In the genomic region with DNA sequence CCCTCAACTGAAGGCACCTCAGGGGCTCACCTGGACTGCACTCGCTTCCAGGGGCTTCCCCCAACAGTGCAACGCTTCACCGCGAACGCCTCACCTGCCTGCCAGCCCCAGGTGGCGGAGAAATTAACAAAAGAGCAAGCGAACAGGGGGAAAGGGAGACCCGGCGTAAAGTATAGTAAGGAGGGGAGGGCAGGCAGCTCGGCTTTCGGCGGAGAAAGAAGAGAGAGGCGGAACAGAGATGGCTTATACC, we compare ENCODE assay signal across 9 cellular contexts. TPM values are rescaled to one million over a fixed set of nuclear protein-coding genes. Genes with fewer than 3 reads are reported as not detected.
DNase-seq lines count a peak whose midpoint lies in the region; ATAC-seq and TF ChIP-seq lines count a peak whose summit lies in the region.
"Had no signal": no experiment of that assay in that cellular context is flagged by ENCODE, and none has a peak within 500 bp of the region (broad histone marks: within the 10 kb centered on the region; RNA-seq: fewer than 3 reads in every experiment).

No MANE protein-coding gene starts in this region.

- TF ChIP-seq EP300 in SK-N-SH (IDR thresholded peaks at IDR 0.05; ENCODE audit: borderline replicate concordance in 1 of 2, low read depth in 1 of 2, low read length in 1 of 2), result no peak

- POLR2A ChIA-PET in SK-N-SH (lab: Yijun Ruan, JAX), result no interaction called here

- TF ChIP-seq RAD21 in SK-N-SH (IDR thresholded peaks at IDR 0.05; ENCODE audit: low read length), result no peak

- intact Hi-C loops in body of pancreas (cut with DNase I) (no loop called here), vagina (cut with DNase I) (loop anchor here (5.0 kb wide), 1 partner anchor 125 kb away; no protein-coding TSS in a partner anchor)

- H3K4ac ChIP-seq in mesenchymal stem cell (ENCODE audit: low read depth in 1 of 2, low read length in 2 of 2), result peak overlapping the region; percentile 17 to 81

- H3K9me3 ChIP-seq in SK-N-SH, result no peaks in the 10 kb centered on the region
- H3K9me3 ChIP-seq in body of pancreas, result no peaks in the 10 kb centered on the region
- H3K9me3 ChIP-seq in mesenchymal stem cell (ENCODE audit: control insufficient read depth, low read length), result no peaks in the 10 kb centered on the region
- H3K9me3 ChIP-seq in vagina, result no peaks in the 10 kb centered on the region

- TF ChIP-seq POLR2A in body of pancreas (IDR thresholded peaks at IDR 0.05) (peak in 2 of 3 donors; percentile 34 to 42), vagina (IDR thresholded peaks at IDR 0.05) (no peak)

- H3K4me1 ChIP-seq in SK-N-SH (ENCODE audit: control insufficient read depth in 1 of 2, insufficient read depth in 2 of 2, low read depth in 1 of 2, low read length in 1 of 2), result peaks cover 7 to 15% of the 10 kb centered on the region in 2 experiments; a peak in 3 of 4 replicates
- peaks cover 16% of the 10 kb centered on the region for H3K4me1 ChIP-seq in body of pancreas
- H3K4me1 ChIP-seq in mesenchymal stem cell (ENCODE audit: control insufficient read depth, insufficient read depth, low read depth, low read length), result peaks cover 5% of the 10 kb centered on the region
- peaks cover 19% of the 10 kb centered on the region for H3K4me1 ChIP-seq in vagina

- H3K9ac ChIP-seq in SK-N-SH (peak overlapping the region; percentile 92), mesenchymal stem cell (ENCODE audit: low read length) (peak overlapping the region; percentile 89)

- H3K4me2 ChIP-seq in SK-N-SH (peak overlapping the region; percentile 84), mesenchymal stem cell (ENCODE audit: low read length, poor library complexity, severe bottlenecking) (peak overlapping the region; percentile 82)

- H3F3A ChIP-seq in SK-N-SH (replicated peaks; ENCODE audit: insufficient read depth), result no peaks in the 10 kb centered on the region

- TF ChIP-seq CTCF in SK-N-SH (IDR thresholded peaks at IDR 0.05) (no peak), body of pancreas (IDR thresholded peaks at IDR 0.05) (no peak), vagina (IDR thresholded peaks at IDR 0.05) (no peak)

- H4K8ac ChIP-seq in mesenchymal stem cell (ENCODE audit: low read length), result no peak overlapping the region

- H2BK15ac ChIP-seq in mesenchymal stem cell (ENCODE audit: low read depth, poor library complexity, severe bottlenecking), result peak overlapping the region; percentile 95

- H3K27me3 ChIP-seq in SK-N-SH (ENCODE audit: insufficient read depth) (no peaks in the 10 kb centered on the region), body of pancreas (no peaks in the 10 kb centered on the region), mesenchymal stem cell (ENCODE audit: control insufficient read depth in 1 of 2, insufficient read depth in 1 of 2, low read length in 2 of 2) (peaks cover 0 to 6% of the 10 kb centered on the region in 2 experiments), vagina (no peaks in the 10 kb centered on the region)

- H3K9me2 ChIP-seq in SK-N-SH, result no peaks in the 10 kb centered on the region

- DNase-seq in SK-N-SH (no peak), body of pancreas (peak in 1 of 4 donors; percentile 32), mesenchymal stem cell (no peak), vagina (ENCODE audit: extremely low spot score in 2 of 2) (no peak), SKM-1 (lab: John Stamatoyannopoulos, UW; ENCODE audit: unreplicated experiment) (no peak)
- no peak for DNase-seq in Jurkat, Clone E6-1 (ENCODE audit: low read depth, low spot score)

- H2BK12ac ChIP-seq in mesenchymal stem cell (ENCODE audit: low read length in 2 of 2), result peak overlapping the region; percentile 61 to 75

- peaks cover 52% of the 10 kb centered on the region for H3K79me2 ChIP-seq in SK-N-SH (ENCODE audit: insufficient read depth)

- H3K14ac ChIP-seq in mesenchymal stem cell (ENCODE audit: low read length in 2 of 2), result peak overlapping the region in 1 of 2 experiments; percentile 6

- H2AFZ ChIP-seq in SK-N-SH (ENCODE audit: low read depth) (peak overlapping the region; percentile 60), mesenchymal stem cell (ENCODE audit: low read depth, low read length) (peak overlapping the region; percentile 67)

- H3K23ac ChIP-seq in mesenchymal stem cell (ENCODE audit: low read length in 2 of 2), result peak overlapping the region in 1 of 2 experiments; percentile 16

- H3K18ac ChIP-seq in mesenchymal stem cell (ENCODE audit: low read depth in 1 of 2, low read length in 2 of 2), result peak overlapping the region; percentile 73 to 79

- WGBS in SK-N-SH (ENCODE audit: low lambda C conversion rate), result 1% methylated on average over 13 of the region's 13 CpGs
- WGBS in body of pancreas, 2 donors, result 0% methylated on average over 7 to 13 of the region's 13 CpGs
- 0% methylated on average over 8 of the region's 13 CpGs for WGBS in mesenchymal stem cell

- peak overlapping the region; percentile 85 to 95 for H3K27ac ChIP-seq in SK-N-SH (ENCODE audit: low read depth in 2 of 2, low read length in 1 of 2)
- peak overlapping the region; percentile 9 to 94 (median 85) for H3K27ac ChIP-seq in body of pancreas
- peak overlapping the region; percentile 94 for H3K27ac ChIP-seq in mesenchymal stem cell (ENCODE audit: low read length, poor library complexity, severe bottlenecking)
- H3K27ac ChIP-seq in vagina, result peak overlapping the region; percentile 91
- H3K27ac ChIP-seq: C4-2B had no signal

- H2AK5ac ChIP-seq in mesenchymal stem cell (ENCODE audit: low read length, severe bottlenecking), result no peak overlapping the region

- H2BK5ac ChIP-seq in mesenchymal stem cell (ENCODE audit: low read depth, low read length, poor library complexity, severe bottlenecking), result no peak overlapping the region

- H3K4me3 ChIP-seq in SK-N-SH (ENCODE audit: low read depth in 2 of 2, low read length in 1 of 2) (peak overlapping the region; percentile 91 to 98), body of pancreas (peak overlapping the region; percentile 80 to 91), mesenchymal stem cell (ENCODE audit: insufficient read depth in 1 of 2, low read depth in 1 of 2, low read length in 2 of 2) (peak overlapping the region; percentile 70 to 98), vagina (peak overlapping the region; percentile 61 to 81)
- peak overlapping the region; percentile 87 for H3K4me3 ChIP-seq in Jurkat, Clone E6-1 (ENCODE audit: low read length)

- ATAC-seq in SK-N-SH treated with all-trans-retinoic acid at 6 μM for 48 hours (no peak), body of pancreas (no peak), GM19463 (IDR thresholded peaks at IDR 0.05; ENCODE audit: unreplicated experiment) (no peak)

- peaks cover 4% of the 10 kb centered on the region for H3K79me1 ChIP-seq in mesenchymal stem cell (replicated peaks; ENCODE audit: low read length, poor library complexity, severe bottlenecking)

- peak overlapping the region; percentile 34 for H4K91ac ChIP-seq in mesenchymal stem cell (ENCODE audit: low read length)

- H3K36me3 ChIP-seq in SK-N-SH (replicated peaks in 1 of 2; ENCODE audit: control insufficient read depth in 1 of 2, insufficient read depth in 2 of 2, low read length in 1 of 2) (no peaks in the 10 kb centered on the region), body of pancreas (replicated peaks in 1 of 2; ENCODE audit: insufficient read depth in 1 of 2, low read depth in 2 of 2) (no peaks in the 10 kb centered on the region), mesenchymal stem cell (ENCODE audit: control insufficient read depth in 1 of 2, insufficient read depth in 2 of 2, low read depth in 1 of 2, low read length in 2 of 2) (no peaks in the 10 kb centered on the region), vagina (no peaks in the 10 kb centered on the region)

- H2BK120ac ChIP-seq in mesenchymal stem cell (ENCODE audit: low read depth, low read length), result peak overlapping the region; percentile 89

- CTCF ChIA-PET in SK-N-SH (lab: Yijun Ruan, JAX), result interaction anchor here (1.4 to 2.1 kb wide), 4 partner anchors 12 to 105 kb away, joined by 5 to 10 read pairs (median 7); no protein-coding TSS in a partner anchor

- H4K20me1 ChIP-seq in SK-N-SH (ENCODE audit: insufficient read depth), result peaks cover 10% of the 10 kb centered on the region

TF ChIP-seq in SK-N-SH, 30 proteins besides CTCF, POLR2A, EP300 and RAD21 (continues in another document):
- TF ChIP-seq NFIC (IDR thresholded peaks at IDR 0.05; ENCODE audit: borderline replicate concordance) (no peak), FOSL2 (IDR thresholded peaks at IDR 0.05; ENCODE audit: borderline replicate concordance, low read depth) (no peak), RFX5 (IDR thresholded peaks at IDR 0.05; ENCODE audit: low read length) (no peak)
- TF ChIP-seq, protein P1, sequence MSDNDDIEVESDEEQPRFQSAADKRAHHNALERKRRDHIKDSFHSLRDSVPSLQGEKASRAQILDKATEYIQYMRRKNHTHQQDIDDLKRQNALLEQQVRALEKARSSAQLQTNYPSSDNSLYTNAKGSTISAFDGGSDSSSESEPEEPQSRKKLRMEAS (IDR thresholded peaks at IDR 0.05; ENCODE audit: low read depth), result no peak

TF ChIP-seq in SK-N-SH treated with all-trans-retinoic acid at 6 μM for 48 hours, 23 proteins besides CTCF, POLR2A, EP300 and RAD21 (continues in another document):
- no peak for TF ChIP-seq SNAI2 (CRISPR knock-in tag; IDR thresholded peaks at IDR 0.05)

RNA-seq across cellular contexts. Expression of a gene that starts 0.5 kb away (rescaled TPM):
- 12.7 and 15.4 TPM in 2 replicates for polyA plus RNA-seq in SK-N-SH (2012; rRNA removed)
- 13.3 and 14.3 TPM in 2 replicates for polyA plus RNA-seq in SK-N-SH (2012; cell fraction: cytosol; rRNA removed)
- 13.3 and 15.1 TPM in 2 replicates for polyA plus RNA-seq in SK-N-SH (2012; cell fraction: nucleus; rRNA removed)
- polyA plus RNA-seq in Jurkat, Clone E6-1 (2012; ENCODE audit: insufficient read depth, insufficient read length), result 2.1 TPM
- total RNA-seq in body of pancreas (1 to 10 TPM in 1 of 2 donors, under 1 TPM in 1; 0.66 to 1.8 TPM), vagina (5.6 TPM)
- 4.7 TPM for polyA plus RNA-seq in mesenchymal stem cell (2013, experiment 1 of 2)
- 4.6 TPM for polyA plus RNA-seq in mesenchymal stem cell (2013, experiment 2 of 2)

Comparison
In these comparisons a context has a peak if more than half of its experiments do, and no peak if none do; other contexts are left out.
1. POLR2A ChIP-seq: peak in body of pancreas (2 of 3); none in vagina (0 of 2).
2. Peak in every context shown above with its lines, with median percentiles within 50 percentile points of each other: H3K27ac ChIP-seq and H3K4me3 ChIP-seq.